Comparison of ENCODE assay signal across 10 cellular contexts in the genomic region with DNA sequence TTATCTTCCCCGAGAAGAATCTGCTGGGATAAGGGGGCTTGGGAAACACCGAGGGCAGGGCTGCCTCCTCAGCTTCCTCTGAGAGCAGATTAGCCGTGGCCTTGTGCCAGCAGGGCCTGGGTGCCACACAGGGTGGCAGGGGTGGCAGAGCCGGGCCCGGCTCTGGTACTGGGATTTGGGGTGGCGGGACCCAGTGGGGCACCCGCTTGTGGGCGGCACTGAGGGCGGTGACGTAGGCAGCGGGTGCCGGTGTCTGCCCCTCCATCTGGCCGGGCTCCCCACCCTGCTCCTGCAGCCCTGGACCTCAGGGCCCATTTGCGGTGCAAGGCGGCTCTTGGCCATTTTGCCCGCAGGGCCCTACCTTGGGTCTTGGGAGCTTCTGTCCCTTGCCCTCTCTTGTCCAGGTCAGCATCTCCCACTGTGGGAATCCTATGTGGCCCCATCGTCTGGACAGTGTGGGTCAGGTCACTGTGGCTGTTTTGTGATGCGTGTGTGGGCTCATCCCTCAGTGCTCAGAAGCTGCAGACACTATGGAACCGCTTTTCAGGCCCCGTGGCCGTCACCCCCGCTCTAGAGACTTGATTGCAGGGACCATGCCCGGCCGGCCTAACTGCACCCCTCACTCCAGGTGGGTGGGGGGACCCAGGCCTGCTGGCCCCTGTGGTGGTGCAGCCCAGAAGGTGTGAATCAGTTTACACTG. TPM values are rescaled to one million over a fixed set of nuclear protein-coding genes. Genes with fewer than 3 reads are reported as not detected.
"Had no signal": no experiment of that assay in that cellular context is flagged by ENCODE, and none has a peak within 500 bp of the region (broad histone marks: within the 10 kb centered on the region; RNA-seq: fewer than 3 reads in every experiment).

No MANE protein-coding gene starts in this region.

RNA-seq across cellular contexts. Expression of gene KRTAP5-6, which starts 29.7 kb away (rescaled TPM):
- total RNA-seq: activated CD4-positive, alpha-beta memory T cell treated with anti-CD3 and anti-CD28 coated beads, Interleukin-2, amount 10 ng/mL, durations not matched to agents 7 days and 5 days; activated CD4-positive, alpha-beta T cell treated with anti-CD3 and anti-CD28 coated beads for 36 hours; activated CD8-positive, alpha-beta memory T cell treated with anti-CD3 and anti-CD28 coated beads for 36 hours; activated naive CD4-positive, alpha-beta T cell treated with anti-CD3 and anti-CD28 coated beads for 36 hours; activated T-helper 17 cell treated with anti-CD3 and anti-CD28 coated beads, Interleukin-2, amount 50 U/mL, for 72 hours; astrocyte; NCI-H460; PC-9; Right ventricle myocardium inferior; T-helper 2 cell treated with Interferon-gamma antibody and Interleukin-4, amounts not matched to agents 100 ng/mL and 5 ng/mL, for 36 hours had no signal

RNA-seq across cellular contexts. Expression of gene KRTAP5-5, which starts 37.7 kb away (rescaled TPM):
- total RNA-seq: activated CD4-positive, alpha-beta memory T cell treated with anti-CD3 and anti-CD28 coated beads, Interleukin-2, amount 10 ng/mL, durations not matched to agents 7 days and 5 days; activated CD4-positive, alpha-beta T cell treated with anti-CD3 and anti-CD28 coated beads for 36 hours; activated CD8-positive, alpha-beta memory T cell treated with anti-CD3 and anti-CD28 coated beads for 36 hours; activated naive CD4-positive, alpha-beta T cell treated with anti-CD3 and anti-CD28 coated beads for 36 hours; activated T-helper 17 cell treated with anti-CD3 and anti-CD28 coated beads, Interleukin-2, amount 50 U/mL, for 72 hours; astrocyte; NCI-H460; PC-9; Right ventricle myocardium inferior; T-helper 2 cell treated with Interferon-gamma antibody and Interleukin-4, amounts not matched to agents 100 ng/mL and 5 ng/mL, for 36 hours had no signal

RNA-seq across cellular contexts. Expression of gene KRTAP5-4, which starts 45.3 kb away (rescaled TPM):
- total RNA-seq: activated CD4-positive, alpha-beta memory T cell treated with anti-CD3 and anti-CD28 coated beads, Interleukin-2, amount 10 ng/mL, durations not matched to agents 7 days and 5 days; activated CD4-positive, alpha-beta T cell treated with anti-CD3 and anti-CD28 coated beads for 36 hours; activated CD8-positive, alpha-beta memory T cell treated with anti-CD3 and anti-CD28 coated beads for 36 hours; activated naive CD4-positive, alpha-beta T cell treated with anti-CD3 and anti-CD28 coated beads for 36 hours; activated T-helper 17 cell treated with anti-CD3 and anti-CD28 coated beads, Interleukin-2, amount 50 U/mL, for 72 hours; astrocyte; NCI-H460; PC-9; Right ventricle myocardium inferior; T-helper 2 cell treated with Interferon-gamma antibody and Interleukin-4, amounts not matched to agents 100 ng/mL and 5 ng/mL, for 36 hours had no signal

RNA-seq across cellular contexts. Expression of gene KRTAP5-3, which starts 59.0 kb away (rescaled TPM):
- total RNA-seq: activated CD4-positive, alpha-beta memory T cell treated with anti-CD3 and anti-CD28 coated beads, Interleukin-2, amount 10 ng/mL, durations not matched to agents 7 days and 5 days; activated CD4-positive, alpha-beta T cell treated with anti-CD3 and anti-CD28 coated beads for 36 hours; activated CD8-positive, alpha-beta memory T cell treated with anti-CD3 and anti-CD28 coated beads for 36 hours; activated naive CD4-positive, alpha-beta T cell treated with anti-CD3 and anti-CD28 coated beads for 36 hours; activated T-helper 17 cell treated with anti-CD3 and anti-CD28 coated beads, Interleukin-2, amount 50 U/mL, for 72 hours; astrocyte; NCI-H460; PC-9; Right ventricle myocardium inferior; T-helper 2 cell treated with Interferon-gamma antibody and Interleukin-4, amounts not matched to agents 100 ng/mL and 5 ng/mL, for 36 hours had no signal
